In genomic region chr4:1654216-1654945, GRCh38 we compare ENCODE assay signal across 32 cellular contexts. TPM values are rescaled to one million over a fixed set of nuclear protein-coding genes. Genes with fewer than 3 reads are reported as not detected.
"Had no signal": no experiment of that assay in that cellular context is flagged by ENCODE, and none has a peak within 500 bp of the region (broad histone marks: within the 10 kb centered on the region; RNA-seq: fewer than 3 reads in every experiment).

No MANE protein-coding gene starts in this region.

- H3K27me3 Mint-ChIP-seq: activated CD4-positive, alpha-beta memory T cell treated with anti-CD3 and anti-CD28 coated beads, Interleukin-2, amount 10 ng/mL, durations not matched to agents 7 days and 5 days; activated CD4-positive, alpha-beta T cell treated with anti-CD3 and anti-CD28 coated beads, Interleukin-2, amount 10 ng/mL, durations not matched to agents 24 days and 14 days; activated naive CD4-positive, alpha-beta T cell treated with anti-CD3 and anti-CD28 coated beads, Interleukin-2, amount 10 ng/mL, durations not matched to agents 7 days and 5 days; activated naive CD8-positive, alpha-beta T cell treated with anti-CD3 and anti-CD28 coated beads, Interleukin-2, amount 10 ng/mL, durations not matched to agents 7 days and 5 days; activated T-cell treated with anti-CD3 and anti-CD28 coated beads, Interleukin-2, amount 50 U/mL, for 24 hours had no signal

- H3K4me1 Mint-ChIP-seq: activated CD4-positive, alpha-beta memory T cell treated with anti-CD3 and anti-CD28 coated beads, Interleukin-2, amount 10 ng/mL, durations not matched to agents 7 days and 5 days; activated CD4-positive, alpha-beta T cell treated with anti-CD3 and anti-CD28 coated beads, Interleukin-2, amount 10 ng/mL, durations not matched to agents 24 days and 14 days; activated naive CD4-positive, alpha-beta T cell treated with anti-CD3 and anti-CD28 coated beads, Interleukin-2, amount 10 ng/mL, durations not matched to agents 7 days and 5 days; activated naive CD8-positive, alpha-beta T cell treated with anti-CD3 and anti-CD28 coated beads, Interleukin-2, amount 10 ng/mL, durations not matched to agents 7 days and 5 days; brain had no signal

- DNase-seq: activated CD4-positive, alpha-beta memory T cell treated with anti-CD3 and anti-CD28 coated beads, Interleukin-2, amount 10 ng/mL, durations not matched to agents 7 days and 5 days; activated CD4-positive, alpha-beta T cell treated with anti-CD3 and anti-CD28 coated beads, Interleukin-2, amount 10 ng/mL, durations not matched to agents 24 days and 14 days; activated CD8-positive, alpha-beta memory T cell treated with anti-CD3 and anti-CD28 coated beads, Interleukin-2, amount 50 U/mL, for 48 hours; activated gamma-delta T cell; activated naive CD4-positive, alpha-beta T cell treated with anti-CD3 and anti-CD28 coated beads, Interleukin-2, amount 10 ng/mL, durations not matched to agents 7 days and 5 days; activated naive CD8-positive, alpha-beta T cell treated with anti-CD3 and anti-CD28 coated beads, Interleukin-2, amount 10 ng/mL, durations not matched to agents 7 days and 5 days; activated T-cell treated with anti-CD3 and anti-CD28 coated beads, Interleukin-2, amount 50 U/mL, for 24 hours; cerebellar nuclear complex; colonic mucosa; effector CD8-positive, alpha-beta T cell; esophagus squamous epithelium; gastrocnemius medialis; glutamatergic neuron; islet precursor cell; left ventricle myocardium superior; mammary epithelial cell; occipital lobe; stimulated activated CD4-positive, alpha-beta T cell treated with anti-CD3 and anti-CD28 coated beads, Interleukin-2, amount 100 ng/mL, for 48 hours; stimulated activated naive CD4-positive, alpha-beta T cell treated with Interleukin-2 at 50 U/mL for 16 hours; T-helper 9 cell; testis; transverse colon had no signal

- H3K27ac ChIP-seq: ascending aorta, cardiac muscle cell, colonic mucosa, epithelial cell of prostate, esophagus squamous epithelium, gastrocnemius medialis, hepatocyte, testis, transverse colon, VCaP had no signal

- H3K36me3 Mint-ChIP-seq: activated naive CD4-positive, alpha-beta T cell treated with anti-CD3 and anti-CD28 coated beads, Interleukin-2, amount 10 ng/mL, durations not matched to agents 7 days and 5 days; activated naive CD8-positive, alpha-beta T cell treated with anti-CD3 and anti-CD28 coated beads, Interleukin-2, amount 10 ng/mL, durations not matched to agents 7 days and 5 days; brain had no signal

- H2AFZ ChIP-seq: hepatocyte had no signal

- H3K27ac Mint-ChIP-seq: activated CD4-positive, alpha-beta memory T cell treated with anti-CD3 and anti-CD28 coated beads, Interleukin-2, amount 10 ng/mL, durations not matched to agents 7 days and 5 days; activated CD4-positive, alpha-beta T cell treated with anti-CD3 and anti-CD28 coated beads, Interleukin-2, amount 10 ng/mL, durations not matched to agents 24 days and 14 days; activated naive CD4-positive, alpha-beta T cell treated with anti-CD3 and anti-CD28 coated beads, Interleukin-2, amount 10 ng/mL, durations not matched to agents 7 days and 5 days; activated naive CD8-positive, alpha-beta T cell treated with anti-CD3 and anti-CD28 coated beads, Interleukin-2, amount 10 ng/mL, durations not matched to agents 7 days and 5 days; activated T-cell treated with anti-CD3 and anti-CD28 coated beads, Interleukin-2, amount 50 U/mL, for 24 hours; brain; nephron; T-helper 1 cell treated with Interleukin-12 subunit alpha and Interleukin-12 subunit beta and Interleukin-4 antibody, amounts not matched to agents 30 μg/mL and 1 μg/mL, for 36 hours had no signal

- H3K4me3 Mint-ChIP-seq: activated CD4-positive, alpha-beta memory T cell treated with anti-CD3 and anti-CD28 coated beads, Interleukin-2, amount 10 ng/mL, durations not matched to agents 7 days and 5 days; activated CD4-positive, alpha-beta T cell treated with anti-CD3 and anti-CD28 coated beads, Interleukin-2, amount 10 ng/mL, durations not matched to agents 24 days and 14 days; activated naive CD4-positive, alpha-beta T cell treated with anti-CD3 and anti-CD28 coated beads, Interleukin-2, amount 10 ng/mL, durations not matched to agents 7 days and 5 days; activated naive CD8-positive, alpha-beta T cell treated with anti-CD3 and anti-CD28 coated beads, Interleukin-2, amount 10 ng/mL, durations not matched to agents 7 days and 5 days; activated T-cell treated with anti-CD3 and anti-CD28 coated beads, Interleukin-2, amount 50 U/mL, for 24 hours; brain; nephron; T-helper 1 cell treated with Interleukin-12 subunit alpha and Interleukin-12 subunit beta and Interleukin-4 antibody, amounts not matched to agents 30 μg/mL and 1 μg/mL, for 36 hours had no signal

- H3K4me2 ChIP-seq: hepatocyte had no signal

- H3K9me3 Mint-ChIP-seq: activated CD4-positive, alpha-beta memory T cell treated with anti-CD3 and anti-CD28 coated beads, Interleukin-2, amount 10 ng/mL, durations not matched to agents 7 days and 5 days; activated CD4-positive, alpha-beta T cell treated with anti-CD3 and anti-CD28 coated beads, Interleukin-2, amount 10 ng/mL, durations not matched to agents 24 days and 14 days; activated T-cell treated with anti-CD3 and anti-CD28 coated beads, Interleukin-2, amount 50 U/mL, for 24 hours; brain; nephron; T-helper 1 cell treated with Interleukin-12 subunit alpha and Interleukin-12 subunit beta and Interleukin-4 antibody, amounts not matched to agents 30 μg/mL and 1 μg/mL, for 36 hours had no signal

- H3K4me3 ChIP-seq: ascending aorta, cardiac muscle cell, colonic mucosa, esophagus squamous epithelium, gastrocnemius medialis, hepatocyte, testis, transverse colon had no signal

- H3K9me3 ChIP-seq: ascending aorta, colonic mucosa, esophagus squamous epithelium, gastrocnemius medialis, testis, transverse colon had no signal

- H3K4me1 ChIP-seq: ascending aorta, colonic mucosa, esophagus squamous epithelium, gastrocnemius medialis, testis, transverse colon had no signal

- H3K36me3 ChIP-seq: ascending aorta, cardiac muscle cell, colonic mucosa, gastrocnemius medialis, transverse colon had no signal

- ATAC-seq: activated CD4-positive, CD25-positive, alpha-beta regulatory T cell treated with anti-CD3 and anti-CD28 coated beads, Interleukin-2, amount 50 U/mL, for 24 hours; gastrocnemius medialis; left ventricle myocardium superior; right cardiac atrium had no signal

- H3K27me3 ChIP-seq: ascending aorta, cardiac muscle cell, colonic mucosa, esophagus squamous epithelium, gastrocnemius medialis, hepatocyte, testis, transverse colon had no signal

RNA-seq across cellular contexts. Expression of gene FAM53A, which starts 29.7 kb away (rescaled TPM):
- total RNA-seq: ascending aorta had no signal
